19 cellular contexts compared by ENCODE assay signal in genomic region chr11:125370561-125371389, GRCh38.
A peak's percentile ranks its signal among the peaks of the same experiment; 100 is the strongest.
DNase-seq lines count a peak whose midpoint lies in the region; FAIRE-seq and TF ChIP-seq lines count a peak whose summit lies in the region.
"Had no signal": no experiment of that assay in that cellular context is flagged by ENCODE, and none has a peak within 500 bp of the region (broad histone marks: within the 10 kb centered on the region; RNA-seq: fewer than 3 reads in every experiment).

No MANE protein-coding gene starts in this region.

- peaks cover 16% of the 10 kb centered on the region for H3K27me3 Mint-ChIP-seq in nephron (ENCODE audit: low read depth)

- FAIRE-seq in GM12892 (lab: Jason Lieb, UNC) = no peak
- FAIRE-seq: A549 had no signal

- no peaks in the 10 kb centered on the region for H3K36me3 ChIP-seq in BE2C
- H3K36me3 ChIP-seq in HUES64 (ENCODE audit: insufficient read depth, low read length) = no peaks in the 10 kb centered on the region
- H3K36me3 ChIP-seq: cardiac muscle cell, esophagus squamous epithelium, transverse colon had no signal

- TF ChIP-seq CTCF in BE2C (IDR thresholded peaks at IDR 0.05; ENCODE audit: low read depth, low read length) (no peak), nephron (IDR thresholded peaks at IDR 0.05; ENCODE audit: unreplicated experiment in 3 of 3) (no peak), lower leg skin (IDR thresholded peaks at IDR 0.05) (no peak)

- H3K9ac ChIP-seq in HUES64 (ENCODE audit: low read depth, low read length) = peak overlapping the region; percentile 27; the same call in 1 of the 2 replicates

- DNase-seq in BE2C = peak; percentile 50
- DNase-seq in medulla oblongata (ENCODE audit: extremely low spot score) = no peak
- DNase-seq in lower leg skin (ENCODE audit: low spot score in 2 of 2) = no peak
- DNase-seq in middle frontal gyrus (ENCODE audit: extremely low spot score, low spot score) = no peak
- no peak for DNase-seq in GM12892 (ENCODE audit: insufficient read length)
- DNase-seq: activated CD4-positive, alpha-beta T cell treated with anti-CD3 and anti-CD28 coated beads for 4 hours; activated effector memory CD4-positive, alpha-beta T cell treated with Interleukin-2 at 50 U/mL for 16 hours; effector CD8-positive, alpha-beta T cell; esophagus squamous epithelium; naive thymus-derived CD4-positive, alpha-beta T cell; NCI-H1436; stimulated activated naive CD4-positive, alpha-beta T cell; transverse colon had no signal

- H3K4me1 ChIP-seq in BE2C (0 out of 2 replicates have a peak, but pooled peaks cover 7% of the 10 kb centered on the region), HUES64 (ENCODE audit: insufficient read depth, low read length) (peaks cover 37% of the 10 kb centered on the region)
- H3K4me1 ChIP-seq: A549, transverse colon had no signal

- H3K27me3 ChIP-seq in BE2C = peaks cover 10% of the 10 kb centered on the region
- no peaks in the 10 kb centered on the region for H3K27me3 ChIP-seq in HUES64 (ENCODE audit: insufficient read depth, low read length)

- intact Hi-C loops in lower leg skin (cut with DNase I; ENCODE audit: low total_unique reads) = no loop called here

- H3K4me3 ChIP-seq in BE2C (ENCODE audit: low read depth, low read length) (no peak overlapping the region), HUES64 (ENCODE audit: low read length) (peak overlapping the region; percentile 38), lower leg skin (ENCODE audit: low read depth, poor library complexity, severe bottlenecking) (no peak overlapping the region)
- H3K4me3 ChIP-seq: A549, cardiac muscle cell, esophagus squamous epithelium, transverse colon had no signal

- H3K9me3 ChIP-seq in BE2C = no peaks in the 10 kb centered on the region
- H3K9me3 ChIP-seq in HUES64 (ENCODE audit: insufficient read depth, low read depth, low read length) = no peaks in the 10 kb centered on the region
- H3K9me3 ChIP-seq: A549, esophagus squamous epithelium, transverse colon had no signal

- H3K9me3 Mint-ChIP-seq in nephron = no peaks in the 10 kb centered on the region
- H3K9me3 Mint-ChIP-seq: naive thymus-derived CD4-positive, alpha-beta T cell had no signal

- H3K4me1 Mint-ChIP-seq in nephron = peaks cover 63% of the 10 kb centered on the region
- H3K4me1 Mint-ChIP-seq: naive thymus-derived CD4-positive, alpha-beta T cell had no signal

- H3K36me3 Mint-ChIP-seq in nephron (ENCODE audit: low read depth) = peaks cover 27% of the 10 kb centered on the region
- H3K36me3 Mint-ChIP-seq: naive thymus-derived CD4-positive, alpha-beta T cell had no signal

- H3K27ac ChIP-seq in HUES64 (ENCODE audit: low read depth, low read length) = peak overlapping the region; percentile 55
- H3K27ac ChIP-seq in cingulate gyrus (ENCODE audit: low read depth, low read length) = peak overlapping the region; percentile 39
- H3K27ac ChIP-seq: A549, C4-2B, cardiac muscle cell, esophagus squamous epithelium, transverse colon had no signal

- peak overlapping the region; percentile 11 to 39 (median 24) for H3K4me3 Mint-ChIP-seq in nephron

- 23% methylated on average over 18 of the region's 18 CpGs for WGBS in HUES64
- WGBS in lower leg skin, 2 donors = 70 to 77% methylated on average over 18 of the region's 18 CpGs

- TF ChIP-seq POLR2A in lower leg skin (IDR thresholded peaks at IDR 0.05) (no peak), GM12892 (IDR thresholded peaks at IDR 0.05; ENCODE audit: low read depth, low read length) (no peak)

- H3K27ac Mint-ChIP-seq in nephron = peak overlapping the region; percentile 65 to 82 (median 82)
- H3K27ac Mint-ChIP-seq: naive thymus-derived CD4-positive, alpha-beta T cell had no signal
